ENCODE assay signal across 28 cellular contexts in the genomic region with DNA sequence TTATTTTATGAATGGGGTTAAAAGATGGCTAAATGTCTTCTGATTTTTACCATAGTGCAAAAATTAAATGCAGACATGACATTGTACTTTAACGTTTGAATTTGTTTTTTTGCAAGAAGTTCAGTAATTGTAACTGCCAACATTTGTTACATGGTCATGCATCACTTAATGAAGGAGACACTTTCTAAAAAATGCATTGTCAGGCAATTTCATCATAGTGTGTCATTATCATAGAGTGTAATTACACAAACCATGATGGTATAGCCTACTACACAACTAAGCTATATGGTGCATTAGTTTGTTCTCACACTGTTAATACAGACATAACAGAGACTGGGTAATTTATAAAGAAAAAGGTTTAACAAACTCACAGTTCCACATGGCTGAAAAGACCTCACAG.
"Had no signal": no experiment of that assay in that cellular context is flagged by ENCODE, and none has a peak within 500 bp of the region (broad histone marks: within the 10 kb centered on the region; RNA-seq: fewer than 3 reads in every experiment).

No MANE protein-coding gene starts in this region.

- ATAC-seq: natural killer cell; psoas muscle; right cardiac atrium; sciatic nerve; stimulated activated memory B cell treated with anti-CD40 and anti-IgM and Interleukin-4, amounts not matched to agents 10 μg/mL and 1 μg/mL and 100 μg/mL, for 72 hours; stimulated activated naive CD8-positive, alpha-beta T cell treated with anti-CD3 and anti-CD28 coated beads, Interleukin-15, amount 100 ng/mL, for 72 hours; stimulated activated naive CD8-positive, alpha-beta T cell treated with anti-CD3 and anti-CD28 coated beads, Interleukin-15, Interleukin-2, amounts not matched to agents 100 U/mL and 50 U/mL, for 24 hours; upper lobe of right lung had no signal

- H3K4me2 ChIP-seq: neural progenitor cell, smooth muscle cell had no signal

- H3K79me2 ChIP-seq: parathyroid adenoma had no signal

- DNase-seq: natural killer cell; occipital lobe; ovary; posterior cingulate gyrus; psoas muscle; right cardiac atrium; spleen; stimulated activated CD4-positive, alpha-beta T cell treated with anti-CD3 and anti-CD28 coated beads, Interleukin-12 subunit alpha, Interleukin-12 subunit beta, amount 100 ng/mL, for 4 hours; stimulated activated CD4-positive, alpha-beta T cell treated with anti-CD3 and anti-CD28 coated beads, Interleukin-1b, Interleukin-23, amount 100 ng/mL, for 48 hours; stimulated activated CD4-positive, alpha-beta T cell treated with anti-CD3 and anti-CD28 coated beads, Interleukin-4, amount 100 ng/mL, for 1 hour; stimulated activated CD4-positive, alpha-beta T cell treated with anti-CD3 and anti-CD28 coated beads, Interleukin-4, amount 100 ng/mL, for 4 hours; stimulated activated CD8-positive, alpha-beta memory T cell treated with anti-CD3 and anti-CD28 coated beads, Interleukin-4, amount 100 ng/mL, for 48 hours; stimulated activated naive CD4-positive, alpha-beta T cell; stimulated activated naive CD8-positive, alpha-beta T cell treated with anti-CD3 and anti-CD28 coated beads, Interleukin-15, amount 100 ng/mL, for 72 hours; stimulated activated naive CD8-positive, alpha-beta T cell treated with anti-CD3 and anti-CD28 coated beads, Interleukin-15, Interleukin-2, amounts not matched to agents 100 U/mL and 50 U/mL, for 24 hours; substantia nigra; testis; tibial artery; transverse colon; upper lobe of right lung; uterus had no signal

- H3K27me3 ChIP-seq: neural progenitor cell, ovary, spleen, suprapubic skin, testis, tibial artery, transverse colon, upper lobe of right lung, uterus had no signal

- H3K4me3 ChIP-seq: neural progenitor cell, ovary, psoas muscle, skin epidermis, smooth muscle cell, spleen, suprapubic skin, testis, tibial artery, transverse colon, upper lobe of right lung, uterus had no signal

- H3K4me1 ChIP-seq: neural progenitor cell, parathyroid adenoma, psoas muscle, spleen, suprapubic skin, testis, tibial artery, transverse colon, upper lobe of right lung, uterus had no signal

- H3K36me3 ChIP-seq: neural progenitor cell, ovary, spleen, suprapubic skin, upper lobe of right lung, uterus had no signal

- H3K9ac ChIP-seq: neural progenitor cell, parathyroid adenoma had no signal

- H3K9me3 ChIP-seq: ovary, psoas muscle, suprapubic skin, testis, tibial artery, transverse colon, upper lobe of right lung, uterus had no signal

- H2AFZ ChIP-seq: neural progenitor cell, parathyroid adenoma had no signal

- H3K27ac ChIP-seq: neural progenitor cell, ovary, parathyroid adenoma, psoas muscle, skin epidermis, spleen, suprapubic skin, testis, tibial artery, transverse colon, upper lobe of right lung, uterus had no signal
